In the genomic region with DNA sequence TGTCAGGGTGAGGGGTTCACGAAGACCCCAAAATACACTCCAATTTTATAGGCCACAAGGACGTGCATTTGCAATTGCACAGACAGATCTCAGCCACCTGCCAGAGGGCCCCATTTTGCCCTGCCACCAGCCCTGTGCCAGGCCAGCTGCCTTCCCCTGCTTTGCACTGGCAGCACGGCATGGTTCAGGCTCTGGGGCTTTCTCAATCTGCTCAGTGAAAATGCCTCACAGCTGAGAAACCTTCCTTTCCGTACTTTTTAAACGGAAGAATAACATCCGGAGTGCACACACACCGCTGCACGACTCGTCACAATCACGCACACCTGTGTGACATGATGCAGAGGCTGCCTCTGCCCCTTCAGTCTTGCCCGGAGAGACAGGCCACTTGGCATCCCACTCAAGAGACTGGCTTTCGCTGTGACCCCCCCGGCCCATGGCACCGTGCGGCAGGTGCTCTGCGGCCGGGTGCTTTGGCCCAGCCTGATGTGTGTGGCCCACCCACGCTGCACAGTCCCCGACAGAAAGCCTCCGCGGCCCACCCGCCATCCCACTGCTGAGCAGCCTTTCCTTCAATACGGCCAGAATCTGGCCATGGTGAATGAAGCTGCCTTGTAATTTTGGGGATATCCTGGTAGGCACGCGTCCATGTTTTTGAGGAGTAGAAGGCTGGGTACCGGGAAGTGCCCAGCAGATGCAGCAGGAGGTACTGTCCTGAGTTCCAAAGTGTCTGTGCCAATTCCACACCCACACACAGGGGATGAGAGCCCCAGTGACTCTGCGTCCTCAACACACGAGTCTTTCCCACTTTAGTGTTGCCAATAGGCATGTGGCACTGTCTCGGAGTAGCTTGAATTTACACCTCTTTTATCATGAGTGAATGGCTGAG, we compare ENCODE assay signal across 11 cellular contexts.
"Had no signal": no experiment of that assay in that cellular context is flagged by ENCODE, and none has a peak within 500 bp of the region (broad histone marks: within the 10 kb centered on the region; RNA-seq: fewer than 3 reads in every experiment).

No MANE protein-coding gene starts in this region.

- H3K27me3 ChIP-seq: ascending aorta, gastroesophageal sphincter had no signal

- DNase-seq: activated B cell treated with CpG ODN at 0.5 μM for 24 hours; activated CD4-positive, alpha-beta T cell treated with anti-CD3 and anti-CD28 coated beads, Interleukin-2, amount 10 ng/mL, durations not matched to agents 24 days and 14 days; activated naive CD4-positive, alpha-beta T cell treated with anti-CD3 and anti-CD28 coated beads, Interleukin-2, amount 10 ng/mL, durations not matched to agents 7 days and 5 days; mesenchymal stem cell; natural killer cell; right cardiac atrium; small intestine; SW 1271 had no signal

- H3K27ac ChIP-seq: ascending aorta, gastroesophageal sphincter had no signal

- H3K9me3 ChIP-seq: ascending aorta, gastroesophageal sphincter had no signal

- H3K4me3 ChIP-seq: ascending aorta, gastroesophageal sphincter had no signal

- ATAC-seq: gastroesophageal sphincter, left lobe of liver, natural killer cell, right cardiac atrium had no signal
